Comparison of ENCODE assay signal across 1 cellular context in the genomic region with DNA sequence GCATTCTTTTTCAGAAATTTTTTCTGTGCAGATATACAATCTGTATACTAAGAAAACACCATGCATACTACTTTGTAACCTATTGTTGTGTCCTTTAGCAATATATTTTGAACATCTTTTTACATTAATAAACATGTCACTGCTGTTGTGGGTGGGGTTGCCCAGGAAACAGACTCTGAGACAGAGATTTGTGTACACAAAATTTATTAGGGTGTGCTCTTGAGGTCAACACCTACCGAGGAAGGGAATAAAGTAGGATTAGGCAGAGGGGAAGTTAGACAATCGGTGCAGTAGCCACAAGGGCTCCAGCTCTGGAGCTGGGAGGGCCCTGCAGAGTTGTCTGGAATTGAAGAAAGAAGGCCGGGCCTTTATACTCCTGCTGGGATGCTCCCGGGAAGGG.
TF ChIP-seq lines count a peak whose summit lies in the region.

No MANE protein-coding gene starts in this region.

TF ChIP-seq in A549, 52 proteins besides CTCF, POLR2A, EP300 and RAD21 (continued from another document):
- TF ChIP-seq, protein P1, sequence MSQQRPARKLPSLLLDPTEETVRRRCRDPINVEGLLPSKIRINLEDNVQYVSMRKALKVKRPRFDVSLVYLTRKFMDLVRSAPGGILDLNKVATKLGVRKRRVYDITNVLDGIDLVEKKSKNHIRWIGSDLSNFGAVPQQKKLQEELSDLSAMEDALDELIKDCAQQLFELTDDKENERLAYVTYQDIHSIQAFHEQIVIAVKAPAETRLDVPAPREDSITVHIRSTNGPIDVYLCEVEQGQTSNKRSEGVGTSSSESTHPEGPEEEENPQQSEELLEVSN (IDR thresholded peaks at IDR 0.05; ENCODE audit: borderline replicate concordance, low read depth) = no peak
- TF ChIP-seq, protein P2, sequence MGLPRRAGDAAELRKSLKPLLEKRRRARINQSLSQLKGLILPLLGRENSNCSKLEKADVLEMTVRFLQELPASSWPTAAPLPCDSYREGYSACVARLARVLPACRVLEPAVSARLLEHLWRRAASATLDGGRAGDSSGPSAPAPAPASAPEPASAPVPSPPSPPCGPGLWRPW (IDR thresholded peaks at IDR 0.05) = no peak
- TF ChIP-seq JUN (IDR thresholded peaks at IDR 0.05) (no peak), POLR2AphosphoS2 (conservative IDR thresholded peaks at IDR 0.05; ENCODE audit: low read length) (no peak), HDAC2 (IDR thresholded peaks at IDR 0.05) (no peak), FOSL2 (IDR thresholded peaks at IDR 0.05) (no peak), FOSL2 (CRISPR knock-in tag; IDR thresholded peaks at IDR 0.05) (no peak), SMC3 (IDR thresholded peaks at IDR 0.05) (no peak), PHF8 (IDR thresholded peaks at IDR 0.05; ENCODE audit: borderline replicate concordance, low read depth) (no peak)
- TF ChIP-seq, protein P3, sequence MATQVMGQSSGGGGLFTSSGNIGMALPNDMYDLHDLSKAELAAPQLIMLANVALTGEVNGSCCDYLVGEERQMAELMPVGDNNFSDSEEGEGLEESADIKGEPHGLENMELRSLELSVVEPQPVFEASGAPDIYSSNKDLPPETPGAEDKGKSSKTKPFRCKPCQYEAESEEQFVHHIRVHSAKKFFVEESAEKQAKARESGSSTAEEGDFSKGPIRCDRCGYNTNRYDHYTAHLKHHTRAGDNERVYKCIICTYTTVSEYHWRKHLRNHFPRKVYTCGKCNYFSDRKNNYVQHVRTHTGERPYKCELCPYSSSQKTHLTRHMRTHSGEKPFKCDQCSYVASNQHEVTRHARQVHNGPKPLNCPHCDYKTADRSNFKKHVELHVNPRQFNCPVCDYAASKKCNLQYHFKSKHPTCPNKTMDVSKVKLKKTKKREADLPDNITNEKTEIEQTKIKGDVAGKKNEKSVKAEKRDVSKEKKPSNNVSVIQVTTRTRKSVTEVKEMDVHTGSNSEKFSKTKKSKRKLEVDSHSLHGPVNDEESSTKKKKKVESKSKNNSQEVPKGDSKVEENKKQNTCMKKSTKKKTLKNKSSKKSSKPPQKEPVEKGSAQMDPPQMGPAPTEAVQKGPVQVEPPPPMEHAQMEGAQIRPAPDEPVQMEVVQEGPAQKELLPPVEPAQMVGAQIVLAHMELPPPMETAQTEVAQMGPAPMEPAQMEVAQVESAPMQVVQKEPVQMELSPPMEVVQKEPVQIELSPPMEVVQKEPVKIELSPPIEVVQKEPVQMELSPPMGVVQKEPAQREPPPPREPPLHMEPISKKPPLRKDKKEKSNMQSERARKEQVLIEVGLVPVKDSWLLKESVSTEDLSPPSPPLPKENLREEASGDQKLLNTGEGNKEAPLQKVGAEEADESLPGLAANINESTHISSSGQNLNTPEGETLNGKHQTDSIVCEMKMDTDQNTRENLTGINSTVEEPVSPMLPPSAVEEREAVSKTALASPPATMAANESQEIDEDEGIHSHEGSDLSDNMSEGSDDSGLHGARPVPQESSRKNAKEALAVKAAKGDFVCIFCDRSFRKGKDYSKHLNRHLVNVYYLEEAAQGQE (IDR thresholded peaks at IDR 0.05) = no peak
